ENCODE assay signal across 22 cellular contexts in genomic region chr4:159250751-159251325, GRCh38.
"Had no signal": no experiment of that assay in that cellular context is flagged by ENCODE, and none has a peak within 500 bp of the region (broad histone marks: within the 10 kb centered on the region; RNA-seq: fewer than 3 reads in every experiment).

No MANE protein-coding gene starts in this region.

- H3K4me3 ChIP-seq: breast epithelium, colonic mucosa, gastroesophageal sphincter, ovary, tibial nerve had no signal

- H3K27ac ChIP-seq: breast epithelium, colonic mucosa, ovary, VCaP had no signal

- H3K4me2 ChIP-seq: SK-N-SH had no signal

- H3K9me3 ChIP-seq: breast epithelium, colonic mucosa, gastroesophageal sphincter, ovary, SK-N-SH, tibial nerve had no signal

- H3K36me3 ChIP-seq: breast epithelium, colonic mucosa, ovary had no signal

- FAIRE-seq: keratinocyte, TTC549 had no signal

- DNase-seq: activated CD4-positive, alpha-beta T cell treated with anti-CD3 and anti-CD28 coated beads for 48 hours; activated CD4-positive, alpha-beta T cell treated with anti-CD3 and anti-CD28 coated beads, Interleukin-2, amount 50 U/mL, for 48 hours; activated CD8-positive, alpha-beta memory T cell treated with anti-CD3 and anti-CD28 coated beads for 24 hours; activated effector memory CD4-positive, alpha-beta T cell treated with anti-CD3 and anti-CD28 coated beads, Interleukin-2, amount 50 U/mL, for 16 hours; activated naive CD8-positive, alpha-beta T cell treated with anti-CD3 and anti-CD28 coated beads, Interleukin-2, amount 50 U/mL, for 24 hours; amygdala; colonic mucosa; effector memory CD8-positive, alpha-beta T cell; hippocampal formation; naive B cell; nephron progenitor cell; ovary; SK-N-SH; stimulated activated naive CD4-positive, alpha-beta T cell; SW 1271; T-helper 9 cell had no signal

- ATAC-seq: activated naive CD8-positive, alpha-beta T cell treated with anti-CD3 and anti-CD28 coated beads, Interleukin-2, amount 50 U/mL, for 24 hours; effector memory CD8-positive, alpha-beta T cell; gastroesophageal sphincter had no signal

- H3K27me3 ChIP-seq: breast epithelium, colonic mucosa, gastroesophageal sphincter, ovary, tibial nerve had no signal

- H3K4me1 ChIP-seq: breast epithelium, colonic mucosa had no signal

- H3K9ac ChIP-seq: SK-N-SH had no signal
